In the genomic region with DNA sequence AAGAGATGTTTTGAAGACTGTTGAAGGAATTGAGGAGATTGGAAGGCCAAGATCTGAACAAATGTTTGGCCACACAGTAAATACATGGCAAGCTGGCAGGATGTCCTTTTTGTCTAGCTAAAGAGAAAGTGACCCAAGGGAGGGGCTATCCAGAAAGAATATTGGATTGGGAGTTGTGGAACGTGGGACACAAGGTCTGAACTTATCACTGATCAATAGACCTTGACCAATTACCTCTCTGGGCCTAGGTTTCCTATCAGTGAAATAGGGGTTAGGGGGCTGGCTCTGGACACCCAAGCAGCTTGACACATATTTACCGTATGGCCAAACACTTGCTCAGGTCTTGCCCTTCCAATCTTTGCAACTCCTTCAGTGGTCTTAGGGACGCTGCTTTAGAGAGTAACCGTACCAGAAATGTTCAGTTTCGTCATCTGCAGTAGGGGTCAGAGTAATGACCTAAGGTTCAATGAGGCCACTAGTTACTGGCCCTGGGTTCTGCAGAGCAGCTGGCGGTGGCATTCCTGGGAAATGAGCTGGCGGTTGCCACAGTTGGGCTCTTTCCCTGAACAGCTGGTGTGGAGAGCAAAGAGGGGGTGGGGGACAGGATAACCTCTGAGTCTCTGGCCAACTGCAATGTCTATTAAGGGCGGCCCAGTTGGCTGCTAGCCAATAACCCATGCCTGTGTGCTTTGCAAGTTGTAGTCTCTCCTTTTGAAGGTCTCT, we compare ENCODE assay signal across 9 cellular contexts. TPM values are rescaled to one million over a fixed set of nuclear protein-coding genes. Genes with fewer than 3 reads are reported as not detected.
DNase-seq lines count a peak whose midpoint lies in the region; ATAC-seq and TF ChIP-seq lines count a peak whose summit lies in the region.
"Had no signal": no experiment of that assay in that cellular context is flagged by ENCODE, and none has a peak within 500 bp of the region (broad histone marks: within the 10 kb centered on the region; RNA-seq: fewer than 3 reads in every experiment).

No MANE protein-coding gene starts in this region.

- H2BK5ac ChIP-seq in IMR-90 (ENCODE audit: low read depth, low read length, poor library complexity, severe bottlenecking) = peak overlapping the region; percentile 72

- TF ChIP-seq POLR2A in IMR-90 (IDR thresholded peaks at IDR 0.05; ENCODE audit: low read depth, low read length) (no peak), thyroid gland (IDR thresholded peaks at IDR 0.05) (no peak)

- peak overlapping the region; percentile 99 for H2BK15ac ChIP-seq in IMR-90 (ENCODE audit: low read depth, low read length)

- peak overlapping the region; percentile 98 for H2AK5ac ChIP-seq in IMR-90 (ENCODE audit: low read depth, low read length)

- H4K91ac ChIP-seq in IMR-90 (ENCODE audit: insufficient read depth, low read depth, low read length) = peak overlapping the region; percentile 92

- H3K9me3 ChIP-seq in IMR-90 (ENCODE audit: control insufficient read depth, insufficient read depth, low read length) (no peaks in the 10 kb centered on the region), left ventricle myocardium inferior (replicated peaks) (no peaks in the 10 kb centered on the region), thyroid gland (no peaks in the 10 kb centered on the region)

- TF ChIP-seq CTCF in IMR-90 (conservative IDR thresholded peaks at IDR 0.05; ENCODE audit: low read depth, low read length) = no peak
- TF ChIP-seq CTCF in left ventricle myocardium inferior (IDR thresholded peaks at IDR 0.05; ENCODE audit: borderline replicate concordance) = no peak
- no peak for TF ChIP-seq CTCF in thyroid gland (IDR thresholded peaks at IDR 0.05)

- in situ Hi-C loops in IMR-90 (cut with MboI; ENCODE audit: low sequenced_read_pairs) = no loop called here

- H3K56ac ChIP-seq in IMR-90 (ENCODE audit: extremely low read depth, insufficient read depth, low read length) = peak overlapping the region; percentile 5; the same call in 1 of the 2 replicates

- CTCF ChIA-PET in IMR-90 (lab: Yijun Ruan, JAX) = interaction anchor here (0.7 to 1.3 kb wide), 3 partner anchors 12 to 97 kb away, joined by 3 to 5 read pairs (median 4); no protein-coding TSS in a partner anchor

- peak overlapping the region; percentile 37 for H3K4me2 ChIP-seq in IMR-90 (ENCODE audit: low read depth, low read length)

- POLR2A ChIA-PET in IMR-90 (lab: Charles Lee; ENCODE audit: unreplicated experiment) = interaction anchor here (0.6 kb wide), 1 partner anchor 563 kb away, joined by 4 read pairs; no protein-coding TSS in a partner anchor

- no peak for TF ChIP-seq RAD21 in IMR-90 (IDR thresholded peaks at IDR 0.05; ENCODE audit: low read length)

- H3K18ac ChIP-seq in IMR-90 (ENCODE audit: low read depth, low read length) = peak overlapping the region; percentile 50

- H2BK20ac ChIP-seq in IMR-90 (ENCODE audit: low read depth, low read length) = peak overlapping the region; percentile 94

- WGBS in IMR-90 (ENCODE audit: extremely low coverage in 2 of 2, insufficient read length in 1 of 2), 2 experiments = 59% methylated on average over 6 of the region's 8 CpGs; no CpG with 5 or more reads in 1 of the 2 experiments
- WGBS in thyroid gland, 2 donors = 69 to 88% methylated on average over 7 to 8 of the region's 8 CpGs

- no peak overlapping the region for H3K9ac ChIP-seq in IMR-90 (ENCODE audit: low read depth, low read length)

- intact Hi-C loops in IMR-90 (cut with micrococcal nuclease) = loop anchor here (2.0 kb wide), 1 partner anchor 26 kb away; no protein-coding TSS in a partner anchor
- intact Hi-C loops in left ventricle myocardium inferior (cut with micrococcal nuclease) = no loop called here
- intact Hi-C loops in thyroid gland (cut with DNase I) = no loop called here

- peak overlapping the region; percentile 97 for H2BK120ac ChIP-seq in IMR-90 (ENCODE audit: low read depth, low read length)

- H2AFZ ChIP-seq in IMR-90 (replicated peaks; ENCODE audit: low read length, poor library complexity) = peak overlapping the region; percentile 55

- H3K4me3 ChIP-seq in IMR-90 (ENCODE audit: insufficient read depth, low read depth, low read length) (no peak overlapping the region), left ventricle myocardium inferior (no peak overlapping the region), thyroid gland (replicated peaks in 1 of 3) (no peak overlapping the region)

- BruUV-seq in IMR-90 (replicated peaks; lab: Mats Ljungman, UMichigan) = no TSS peak

- peak overlapping the region; percentile 51 to 88; a peak in 3 of 4 replicates for H4K8ac ChIP-seq in IMR-90 (ENCODE audit: low read depth in 2 of 2, low read length in 2 of 2)

- H3K27ac ChIP-seq in IMR-90 (ENCODE audit: insufficient read depth, low read length) (peak overlapping the region; percentile 36; the same call in 1 of the 2 replicates), left ventricle myocardium inferior (replicated peaks) (peak overlapping the region; percentile 50), thyroid gland (no peak overlapping the region)

- DNase-seq in IMR-90 (peak; percentile 88), left ventricle myocardium inferior (peak; percentile 73), thyroid gland (peak; percentile 57 to 60), DMS114 treated with DMSO at 0.1 percent for 48 hours (lab: John Stamatoyannopoulos, UW; ENCODE audit: unreplicated experiment) (no peak)
- DNase-seq in stimulated activated CD4-positive, alpha-beta T cell treated with anti-CD3 and anti-CD28 coated beads, Interleukin-4, amount 100 ng/mL, for 24 hours = no peak

- dilution Hi-C loops in IMR-90 (cut with HindIII; ENCODE audit: low sequenced_read_pairs, unreplicated experiment) = no loop called here

- H3K79me1 ChIP-seq in IMR-90 (ENCODE audit: low read depth in 1 of 2, low read length in 2 of 2) = peaks cover 0 to 26% of the 10 kb centered on the region in 2 experiments; a peak in 2 of 4 replicates

- no peaks in the 10 kb centered on the region for H4K20me1 ChIP-seq in IMR-90 (ENCODE audit: insufficient read depth, low read length)

- H3K4me1 ChIP-seq in IMR-90 (ENCODE audit: control insufficient read depth, insufficient read depth, low read length) = peaks cover 28% of the 10 kb centered on the region
- H3K4me1 ChIP-seq in left ventricle myocardium inferior = peaks cover 29% of the 10 kb centered on the region
- H3K4me1 ChIP-seq in thyroid gland = peaks cover 11 to 19% of the 10 kb centered on the region in 2 donors

- H3K36me3 ChIP-seq in IMR-90 (ENCODE audit: control insufficient read depth, insufficient read depth, low read length) = no peaks in the 10 kb centered on the region
- H3K36me3 ChIP-seq in left ventricle myocardium inferior = no peaks in the 10 kb centered on the region
- no peaks in the 10 kb centered on the region for H3K36me3 ChIP-seq in thyroid gland

- peak; percentile 77 for ATAC-seq in IMR-90 (ENCODE audit: low read depth)
- peak; percentile 90 for ATAC-seq in SK-N-SH treated with all-trans-retinoic acid at 6 μM for 48 hours
- no peak for ATAC-seq in HG02642 (IDR thresholded peaks at IDR 0.05; ENCODE audit: poor library complexity, unreplicated experiment)
- ATAC-seq in GM19035 (IDR thresholded peaks at IDR 0.05; ENCODE audit: unreplicated experiment) = no peak
- ATAC-seq: activated T-helper 17 cell treated with anti-CD3 and anti-CD28 coated beads, Interleukin-2, amount 50 U/mL, for 72 hours had no signal

- peaks cover 25% of the 10 kb centered on the region for H3K9me1 ChIP-seq in IMR-90 (ENCODE audit: insufficient read depth, low read length)

- peak overlapping the region; percentile 95 for H2AK9ac ChIP-seq in IMR-90 (replicated peaks; ENCODE audit: low read depth, low read length, poor library complexity)

- peak overlapping the region; percentile 95 for H3K4ac ChIP-seq in IMR-90 (ENCODE audit: low read depth, low read length)

- H4K5ac ChIP-seq in IMR-90 (ENCODE audit: low read depth, low read length) = peak overlapping the region; percentile 46

- H3K23ac ChIP-seq in IMR-90 (ENCODE audit: low read depth, low read length) = peak overlapping the region; percentile 84; the same call in 1 of the 2 replicates

- H3K27me3 ChIP-seq in IMR-90 (ENCODE audit: control insufficient read depth, insufficient read depth, low read length) = no peaks in the 10 kb centered on the region
- H3K27me3 ChIP-seq in left ventricle myocardium inferior (ENCODE audit: low read depth) = no peaks in the 10 kb centered on the region
- no peaks in the 10 kb centered on the region for H3K27me3 ChIP-seq in thyroid gland

- peak overlapping the region; percentile 95 for H3K14ac ChIP-seq in IMR-90 (replicated peaks; ENCODE audit: low read depth, low read length)

TF ChIP-seq in IMR-90, 13 proteins besides CTCF, POLR2A, EP300 and RAD21:
- TF ChIP-seq RCOR1 (IDR thresholded peaks at IDR 0.05; ENCODE audit: insufficient replicate concordance, low read length) (peak; percentile 92), MAZ (IDR thresholded peaks at IDR 0.05; ENCODE audit: borderline replicate concordance, low read depth, low read length) (peak; percentile 39; the same call in 1 of the 2 replicates), CEBPB (IDR thresholded peaks at IDR 0.05; ENCODE audit: low read depth, low read length) (peak; percentile 51; the same call in 1 of the 2 replicates), FOS (IDR thresholded peaks at IDR 0.05; ENCODE audit: low read depth, low read length) (peak; percentile 80), SMC3 (IDR thresholded peaks at IDR 0.05; ENCODE audit: low read depth, low read length) (no peak; the same call in 1 of the 2 replicates)

TF ChIP-seq in SK-N-SH treated with all-trans-retinoic acid at 6 μM for 48 hours, 23 proteins besides CTCF, POLR2A, EP300 and RAD21:
- TF ChIP-seq GLIS3 (CRISPR knock-in tag; IDR thresholded peaks at IDR 0.05) (no peak), ZNF565 (CRISPR knock-in tag; conservative IDR thresholded peaks at IDR 0.05; ENCODE audit: low read depth) (no peak), SNAI2 (CRISPR knock-in tag; IDR thresholded peaks at IDR 0.05) (peak; percentile 73; the same call in 1 of the 2 replicates), ARNTL (CRISPR knock-in tag; IDR thresholded peaks at IDR 0.05; ENCODE audit: borderline replicate concordance, low read depth) (no peak), TOX (CRISPR knock-in tag; IDR thresholded peaks at IDR 0.05; ENCODE audit: borderline replicate concordance) (no peak), ZNF70 (CRISPR knock-in tag; IDR thresholded peaks at IDR 0.05) (no peak), BACH2 (CRISPR knock-in tag; IDR thresholded peaks at IDR 0.05; ENCODE audit: borderline replicate concordance) (no peak), ISL1 (CRISPR knock-in tag; IDR thresholded peaks at IDR 0.05) (peak; percentile 18; the same call in 1 of the 2 replicates), RARB (CRISPR knock-in tag; IDR thresholded peaks at IDR 0.05) (no peak), ZFP30 (CRISPR knock-in tag; IDR thresholded peaks at IDR 0.05) (no peak), ZFP3 (CRISPR knock-in tag; IDR thresholded peaks at IDR 0.05) (0 out of 2 replicates have a peak, but pooled peaks have one; percentile 37), ESRRG (CRISPR knock-in tag; IDR thresholded peaks at IDR 0.05) (no peak)

RNA-seq across cellular contexts. Expression of a gene that starts 48.9 kb away (rescaled TPM):
- 290 and 1,344 TPM in 2 replicates for total RNA-seq in IMR-90 (2012; rRNA removed)
- polyA plus RNA-seq in IMR-90 (2012; rRNA removed) = 774 and 970 TPM in 2 replicates
- polyA plus RNA-seq in IMR-90 (2012; cell fraction: cytosol; rRNA removed) = 56.0 and 99.9 TPM in 2 replicates
- polyA plus RNA-seq in IMR-90 (2012; cell fraction: nucleus; rRNA removed; ENCODE audit: low replicate concordance) = 20.2 and 214 TPM in 2 replicates
- total RNA-seq in left ventricle myocardium inferior = 491 TPM
- total RNA-seq in thyroid gland = 100 to 1,000 TPM; 454 to 526 (median 478) TPM

Comparison
In these comparisons a context has a peak if more than half of its experiments do, and no peak if none do; other contexts are left out.
1. ATAC-seq: peak in IMR-90 (single experiment) and SK-N-SH treated with all-trans-retinoic acid at 6 μM for 48 hours (single experiment); none in HG02642 (single experiment) and GM19035 (single experiment).
2. DNase-seq: peak in IMR-90 (single experiment), left ventricle myocardium inferior (single experiment) and thyroid gland (2 of 2); none in DMS114 treated with DMSO at 0.1 percent for 48 hours (single experiment) and stimulated activated CD4-positive, alpha-beta T cell treated with anti-CD3 and anti-CD28 coated beads, Interleukin-4, amount 100 ng/mL, for 24 hours (single experiment).
3. H3K27ac ChIP-seq: peak in IMR-90 (single experiment) and left ventricle myocardium inferior (single experiment); none in thyroid gland (0 of 3).